1 cellular context compared by ENCODE assay signal in the genomic region with DNA sequence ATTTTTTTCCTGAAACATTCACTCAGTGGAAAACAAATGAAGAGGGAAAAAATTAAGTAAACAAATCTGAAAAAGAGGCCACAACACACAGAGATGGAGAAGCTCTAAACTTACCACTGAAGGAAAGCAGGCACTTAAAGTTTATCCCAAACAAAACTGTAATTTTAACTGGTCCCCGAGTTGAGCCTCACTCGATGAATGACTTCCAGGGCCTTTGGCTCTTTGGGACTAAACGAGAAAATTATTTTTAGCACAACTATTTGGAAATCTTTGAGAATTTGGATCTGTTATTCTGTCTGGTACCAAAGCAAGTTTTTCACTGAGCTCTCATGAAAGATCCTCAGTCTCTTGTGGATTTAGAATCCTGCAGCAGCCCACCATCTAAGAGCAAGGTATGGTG.
TF ChIP-seq lines count a peak whose summit lies in the region.

A gene with protein sequence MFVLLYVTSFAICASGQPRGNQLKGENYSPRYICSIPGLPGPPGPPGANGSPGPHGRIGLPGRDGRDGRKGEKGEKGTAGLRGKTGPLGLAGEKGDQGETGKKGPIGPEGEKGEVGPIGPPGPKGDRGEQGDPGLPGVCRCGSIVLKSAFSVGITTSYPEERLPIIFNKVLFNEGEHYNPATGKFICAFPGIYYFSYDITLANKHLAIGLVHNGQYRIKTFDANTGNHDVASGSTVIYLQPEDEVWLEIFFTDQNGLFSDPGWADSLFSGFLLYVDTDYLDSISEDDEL (plus strand): TSS at position 319 of the 400 bp plus-strand sequence. CDS start 7,711 bp downstream, outside the sequence.

TF ChIP-seq in neural cell, 6 proteins besides CTCF, POLR2A, EP300 and RAD21 (continued from another document):
- TF ChIP-seq, protein P1, sequence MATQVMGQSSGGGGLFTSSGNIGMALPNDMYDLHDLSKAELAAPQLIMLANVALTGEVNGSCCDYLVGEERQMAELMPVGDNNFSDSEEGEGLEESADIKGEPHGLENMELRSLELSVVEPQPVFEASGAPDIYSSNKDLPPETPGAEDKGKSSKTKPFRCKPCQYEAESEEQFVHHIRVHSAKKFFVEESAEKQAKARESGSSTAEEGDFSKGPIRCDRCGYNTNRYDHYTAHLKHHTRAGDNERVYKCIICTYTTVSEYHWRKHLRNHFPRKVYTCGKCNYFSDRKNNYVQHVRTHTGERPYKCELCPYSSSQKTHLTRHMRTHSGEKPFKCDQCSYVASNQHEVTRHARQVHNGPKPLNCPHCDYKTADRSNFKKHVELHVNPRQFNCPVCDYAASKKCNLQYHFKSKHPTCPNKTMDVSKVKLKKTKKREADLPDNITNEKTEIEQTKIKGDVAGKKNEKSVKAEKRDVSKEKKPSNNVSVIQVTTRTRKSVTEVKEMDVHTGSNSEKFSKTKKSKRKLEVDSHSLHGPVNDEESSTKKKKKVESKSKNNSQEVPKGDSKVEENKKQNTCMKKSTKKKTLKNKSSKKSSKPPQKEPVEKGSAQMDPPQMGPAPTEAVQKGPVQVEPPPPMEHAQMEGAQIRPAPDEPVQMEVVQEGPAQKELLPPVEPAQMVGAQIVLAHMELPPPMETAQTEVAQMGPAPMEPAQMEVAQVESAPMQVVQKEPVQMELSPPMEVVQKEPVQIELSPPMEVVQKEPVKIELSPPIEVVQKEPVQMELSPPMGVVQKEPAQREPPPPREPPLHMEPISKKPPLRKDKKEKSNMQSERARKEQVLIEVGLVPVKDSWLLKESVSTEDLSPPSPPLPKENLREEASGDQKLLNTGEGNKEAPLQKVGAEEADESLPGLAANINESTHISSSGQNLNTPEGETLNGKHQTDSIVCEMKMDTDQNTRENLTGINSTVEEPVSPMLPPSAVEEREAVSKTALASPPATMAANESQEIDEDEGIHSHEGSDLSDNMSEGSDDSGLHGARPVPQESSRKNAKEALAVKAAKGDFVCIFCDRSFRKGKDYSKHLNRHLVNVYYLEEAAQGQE (IDR thresholded peaks at IDR 0.05; ENCODE audit: borderline replicate concordance) = no peak
- no peak for TF ChIP-seq EZH2 (IDR thresholded peaks at IDR 0.05; ENCODE audit: borderline replicate concordance, insufficient read depth, low read length, poor library complexity, severe bottlenecking)
- TF ChIP-seq SMC3 (conservative IDR thresholded peaks at IDR 0.05; ENCODE audit: poor library complexity) = no peak
